In genomic region chr20:62367483-62368302, GRCh38 we compare ENCODE assay signal across 1 cellular context.
A peak's percentile ranks its signal among the peaks of the same experiment; 100 is the strongest.
TF ChIP-seq lines count a peak whose summit lies in the region.

No MANE protein-coding gene starts in this region.

TF ChIP-seq in K562, 482 proteins besides CTCF, POLR2A, EP300 and RAD21 (continued from another document and continues in another):
- no peak for TF ChIP-seq NR1H2 (CRISPR knock-in tag; IDR thresholded peaks at IDR 0.05)
- TF ChIP-seq ZHX1 (conservative IDR thresholded peaks at IDR 0.05; ENCODE audit: low read length), result no peak
- TF ChIP-seq NRF1 (conservative IDR thresholded peaks at IDR 0.05 in 1 of 2, IDR thresholded peaks at IDR 0.05 in 1 of 2), result peak; percentile 49 to 62
- peak; percentile 23 to 39 for TF ChIP-seq E2F6 (IDR thresholded peaks at IDR 0.05; ENCODE audit: borderline replicate concordance in 1 of 2, extremely low read depth in 1 of 2, insufficient read depth in 1 of 2, insufficient read length in 1 of 2, low read depth in 1 of 2, low read length in 1 of 2, poor library complexity in 1 of 2, severe bottlenecking in 1 of 2)
- peak; percentile 39; the same call in 1 of the 2 replicates for TF ChIP-seq ZNF12 (CRISPR knock-in tag; IDR thresholded peaks at IDR 0.05)
- 0 out of 2 replicates have a peak, but pooled peaks have one; percentile 20 for TF ChIP-seq GABPB1 (CRISPR knock-in tag; IDR thresholded peaks at IDR 0.05)
- TF ChIP-seq ZZZ3 (IDR thresholded peaks at IDR 0.05), result no peak
- no peak for TF ChIP-seq SMAD4 (CRISPR knock-in tag; conservative IDR thresholded peaks at IDR 0.05)
- no peak for TF ChIP-seq C11orf30 (IDR thresholded peaks at IDR 0.05; ENCODE audit: low read depth)
- TF ChIP-seq TFAP4 (CRISPR knock-in tag; IDR thresholded peaks at IDR 0.05; ENCODE audit: borderline replicate concordance), result peak; percentile 55; the same call in 1 of the 2 replicates
- peak; percentile 64; the same call in 1 of the 2 replicates for TF ChIP-seq ZNF740 (CRISPR knock-in tag; IDR thresholded peaks at IDR 0.05)
- TF ChIP-seq ZNF740 (tag; IDR thresholded peaks at IDR 0.05), result no peak
- no peak for TF ChIP-seq CCAR2 (IDR thresholded peaks at IDR 0.05; ENCODE audit: low read depth, low read length)
- no peak for TF ChIP-seq ZNF133 (CRISPR knock-in tag; IDR thresholded peaks at IDR 0.05)
- no peak for TF ChIP-seq NCOA4 (IDR thresholded peaks at IDR 0.05; ENCODE audit: partially characterized antibody)
- TF ChIP-seq AFF1 (IDR thresholded peaks at IDR 0.05; ENCODE audit: low read depth in 1 of 2, partially characterized antibody in 2 of 2), result no peak
- TF ChIP-seq IFI16 (CRISPR knock-in tag; IDR thresholded peaks at IDR 0.05), result no peak
- 0 out of 2 replicates have a peak, but pooled peaks have one; percentile 22 for TF ChIP-seq VEZF1 (CRISPR knock-in tag; IDR thresholded peaks at IDR 0.05)
- no peak for TF ChIP-seq CGGBP1 (CRISPR knock-in tag; IDR thresholded peaks at IDR 0.05)
- no peak for TF ChIP-seq HNRNPLL (IDR thresholded peaks at IDR 0.05; ENCODE audit: low read depth, low read length, poor library complexity, severe bottlenecking)
- TF ChIP-seq TOE1 (IDR thresholded peaks at IDR 0.05; ENCODE audit: borderline replicate concordance), result no peak
- TF ChIP-seq TOE1 (CRISPR knock-in tag; IDR thresholded peaks at IDR 0.05; ENCODE audit: borderline replicate concordance, low read depth), result no peak
- TF ChIP-seq HOXB6 (CRISPR knock-in tag; IDR thresholded peaks at IDR 0.05; ENCODE audit: borderline replicate concordance), result no peak
- TF ChIP-seq FOXA3 (CRISPR knock-in tag; conservative IDR thresholded peaks at IDR 0.05 in 1 of 2, IDR thresholded peaks at IDR 0.05 in 1 of 2), result no peak
- TF ChIP-seq EGR1 (conservative IDR thresholded peaks at IDR 0.05), result no peak; the same call in 1 of the 2 replicates
- 0 out of 2 replicates have a peak, but pooled peaks have one; percentile 2 for TF ChIP-seq KDM2B (CRISPR knock-in tag; IDR thresholded peaks at IDR 0.05)
- TF ChIP-seq ZNF592 (IDR thresholded peaks at IDR 0.05), result 0 out of 2 replicates have a peak, but pooled peaks have one; percentile 22
- TF ChIP-seq FIP1L1 (IDR thresholded peaks at IDR 0.05; ENCODE audit: low read depth, low read length, poor library complexity, severe bottlenecking), result peak; percentile 10
- no peak for TF ChIP-seq MCM5 (IDR thresholded peaks at IDR 0.05; ENCODE audit: low read depth)
- no peak for TF ChIP-seq USF1 (CRISPR knock-in tag; IDR thresholded peaks at IDR 0.05)
- TF ChIP-seq ATF1 (CRISPR knock-in tag; IDR thresholded peaks at IDR 0.05), result no peak
- TF ChIP-seq ATF1 (tag; IDR thresholded peaks at IDR 0.05), result no peak
- no peak for TF ChIP-seq ZBTB2 (IDR thresholded peaks at IDR 0.05)
- no peak for TF ChIP-seq HLTF (IDR thresholded peaks at IDR 0.05)
- no peak for TF ChIP-seq TSHZ1 (CRISPR knock-in tag; IDR thresholded peaks at IDR 0.05)
- TF ChIP-seq MAX (CRISPR knock-in tag; IDR thresholded peaks at IDR 0.05), result peak; percentile 60
